In genomic region chr2:159286709-159287441, GRCh38 we compare ENCODE assay signal across 8 cellular contexts. TPM values are rescaled to one million over a fixed set of nuclear protein-coding genes. Genes with fewer than 3 reads are reported as not detected.
DNase-seq lines count a peak whose midpoint lies in the region; ATAC-seq and TF ChIP-seq lines count a peak whose summit lies in the region.

No MANE protein-coding gene starts in this region.

- H3K27me3 ChIP-seq in ovary (no peaks in the 10 kb centered on the region), thyroid gland (no peaks in the 10 kb centered on the region)

- TF ChIP-seq POLR2A in ovary (IDR thresholded peaks at IDR 0.05) (peak; percentile 43), thyroid gland (IDR thresholded peaks at IDR 0.05) (peak in 1 of 2 donors; percentile 89)

- peak overlapping the region; percentile 83 for H3K4me3 Mint-ChIP-seq in activated naive CD8-positive, alpha-beta T cell treated with anti-CD3 and anti-CD28 coated beads for 36 hours

- H3K4me3 ChIP-seq in ovary: peak overlapping the region; percentile 86
- peak overlapping the region; percentile 82 to 88 (median 87) for H3K4me3 ChIP-seq in thyroid gland (replicated peaks in 1 of 3)

- H3K27ac ChIP-seq in ovary (peak overlapping the region; percentile 80 to 87), thyroid gland (peak overlapping the region; percentile 97 to 99 (median 97))

- H3K27me3 Mint-ChIP-seq in activated naive CD8-positive, alpha-beta T cell treated with anti-CD3 and anti-CD28 coated beads for 36 hours: no peaks in the 10 kb centered on the region

- H3K4me1 ChIP-seq in ovary (ENCODE audit: insufficient read depth) (peaks cover 3% of the 10 kb centered on the region), thyroid gland (peaks cover 6 to 10% of the 10 kb centered on the region in 2 donors)

- peak overlapping the region; percentile 86 for H3K27ac Mint-ChIP-seq in activated naive CD8-positive, alpha-beta T cell treated with anti-CD3 and anti-CD28 coated beads for 36 hours

- 1 to 2% (median 1%) methylated on average over 45 to 50 of the region's 50 CpGs for WGBS in ovary, 3 donors
- WGBS in thyroid gland, 2 donors: 1% methylated on average over 26 to 47 of the region's 50 CpGs

- TF ChIP-seq EP300 in ovary (IDR thresholded peaks at IDR 0.05): no peak

- H3K9me3 Mint-ChIP-seq in activated naive CD8-positive, alpha-beta T cell treated with anti-CD3 and anti-CD28 coated beads for 36 hours: no peaks in the 10 kb centered on the region

- DNase-seq in GM10266 (ENCODE audit: extremely low spot score) (peak; percentile 99), NCI-H1105 (lab: John Stamatoyannopoulos, UW) (peak; percentile 98), SKM-1 (lab: John Stamatoyannopoulos, UW; ENCODE audit: unreplicated experiment) (peak; percentile 93), head of caudate nucleus (peak; percentile 95 to 100 (median 99)), ovary (peak; percentile 98 to 99 (median 99)), thyroid gland (peak; percentile 100)
- peak; percentile 97 for DNase-seq in activated naive CD8-positive, alpha-beta T cell treated with anti-CD3 and anti-CD28 coated beads for 36 hours

- H3K9me3 ChIP-seq in ovary (no peaks in the 10 kb centered on the region), thyroid gland (no peaks in the 10 kb centered on the region)

- H3K36me3 ChIP-seq in ovary: no peaks in the 10 kb centered on the region
- no peaks in the 10 kb centered on the region for H3K36me3 ChIP-seq in thyroid gland

- TF ChIP-seq CTCF in GM10266 (IDR thresholded peaks at IDR 0.05; ENCODE audit: control insufficient read depth, insufficient read depth, low read depth, missing control alignments) (no peak), ovary (IDR thresholded peaks at IDR 0.05) (no peak), thyroid gland (IDR thresholded peaks at IDR 0.05) (no peak)

- H3K36me3 Mint-ChIP-seq in activated naive CD8-positive, alpha-beta T cell treated with anti-CD3 and anti-CD28 coated beads for 36 hours: peaks cover 5% of the 10 kb centered on the region

- peak; percentile 85 for ATAC-seq in HG02623 (IDR thresholded peaks at IDR 0.05; ENCODE audit: unreplicated experiment)

- intact Hi-C loops in head of caudate nucleus (cut with DNase I): loop anchor here (10.0 kb wide), 1 partner anchor 428 kb away; the partner anchor contains the start of gene MARCHF7
- intact Hi-C loops in ovary (cut with DNase I): loop anchor here in 1 of 4 donors (10.0 kb wide), 1 partner anchor 1708 kb away; no protein-coding TSS in a partner anchor
- intact Hi-C loops in thyroid gland (cut with DNase I): no loop called here

- H3K4me1 Mint-ChIP-seq in activated naive CD8-positive, alpha-beta T cell treated with anti-CD3 and anti-CD28 coated beads for 36 hours: peaks cover 29% of the 10 kb centered on the region

RNA-seq across cellular contexts. Expression of gene WDSUB1, which starts 0.4 kb away (rescaled TPM):
- 1 to 10 TPM; 5.7 to 6.8 TPM for total RNA-seq in activated naive CD8-positive, alpha-beta T cell treated with anti-CD3 and anti-CD28 coated beads for 36 hours
- total RNA-seq in ovary: 10 to 100 TPM in 5 of 7 donors, 1 to 10 TPM in 2; 7.2 to 15.3 (median 10.7) TPM
- 10 to 100 TPM; 11.5 to 16.1 TPM for polyA plus RNA-seq in ovary
- total RNA-seq in thyroid gland: 10 to 100 TPM; 13.2 to 22.9 (median 18.2) TPM

Comparison
In these comparisons a context has a peak if more than half of its experiments do, and no peak if none do; other contexts are left out.
1. Peak in every context shown above with its lines: DNase-seq, ATAC-seq, H3K4me3 ChIP-seq and H3K27ac ChIP-seq.